In the genomic region with DNA sequence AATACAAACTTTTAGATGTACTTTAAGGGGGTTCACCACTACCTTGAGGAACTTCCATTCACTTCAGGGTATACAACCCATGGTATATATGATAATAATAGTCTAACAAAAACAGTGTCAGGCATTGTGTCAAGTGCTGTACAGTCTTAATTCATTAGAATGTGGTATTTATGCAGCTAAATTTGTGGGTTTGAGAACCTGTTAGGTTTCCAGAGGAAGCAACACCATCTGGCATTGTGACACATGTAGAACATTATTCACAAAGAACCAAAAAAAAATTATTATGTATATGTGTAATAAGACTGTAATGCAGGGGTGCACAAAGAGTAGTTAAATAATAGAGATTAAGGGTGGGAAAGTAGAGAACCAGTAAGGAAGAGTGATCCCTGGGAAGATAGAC, we compare ENCODE assay signal across 18 cellular contexts. TPM values are rescaled to one million over a fixed set of nuclear protein-coding genes. Genes with fewer than 3 reads are reported as not detected.
"Had no signal": no experiment of that assay in that cellular context is flagged by ENCODE, and none has a peak within 500 bp of the region (broad histone marks: within the 10 kb centered on the region; RNA-seq: fewer than 3 reads in every experiment).

No MANE protein-coding gene starts in this region.

- H3K27ac Mint-ChIP-seq: activated CD4-positive, alpha-beta T cell treated with anti-CD3 and anti-CD28 coated beads, Interleukin-2, amount 10 ng/mL, durations not matched to agents 7 days and 5 days; memory B cell had no signal

- H3K27ac ChIP-seq: ascending aorta, coronary artery, gastroesophageal sphincter, heart right ventricle, ovary, right lobe of liver, stomach, testis, upper lobe of left lung had no signal

- H3K27me3 Mint-ChIP-seq: activated CD4-positive, alpha-beta T cell treated with anti-CD3 and anti-CD28 coated beads, Interleukin-2, amount 10 ng/mL, durations not matched to agents 7 days and 5 days; memory B cell had no signal

- ATAC-seq: gastroesophageal sphincter, heart right ventricle, left ventricle myocardium superior, right lobe of liver had no signal

- H3K27me3 ChIP-seq: ascending aorta, gastroesophageal sphincter, heart right ventricle, ovary, right lobe of liver, stomach, testis, upper lobe of left lung had no signal

- H3K36me3 ChIP-seq: ovary had no signal

- H3K9me3 Mint-ChIP-seq: activated CD4-positive, alpha-beta T cell treated with anti-CD3 and anti-CD28 coated beads, Interleukin-2, amount 10 ng/mL, durations not matched to agents 7 days and 5 days had no signal

- H3K4me1 ChIP-seq: ascending aorta, gastroesophageal sphincter, heart right ventricle, testis, upper lobe of left lung had no signal

- H3K4me3 Mint-ChIP-seq: activated CD4-positive, alpha-beta T cell treated with anti-CD3 and anti-CD28 coated beads, Interleukin-2, amount 10 ng/mL, durations not matched to agents 7 days and 5 days; memory B cell had no signal

- H3K4me3 ChIP-seq: ascending aorta, coronary artery, gastroesophageal sphincter, heart right ventricle, ovary, right lobe of liver, stomach, testis, upper lobe of left lung had no signal

- DNase-seq: activated CD4-positive, alpha-beta T cell treated with anti-CD3 and anti-CD28 coated beads, Interleukin-2, amount 10 ng/mL, durations not matched to agents 7 days and 5 days; activated effector memory CD4-positive, alpha-beta T cell treated with Interleukin-2 at 50 U/mL for 16 hours; activated naive CD4-positive, alpha-beta T cell treated with anti-CD3 and anti-CD28 coated beads, Interleukin-2, amount 50 U/mL, for 16 hours; erythroblast; heart right ventricle; left ventricle myocardium superior; ovary; right lobe of liver; small intestine; stimulated activated CD4-positive, alpha-beta T cell treated with anti-CD3 and anti-CD28 coated beads, Interleukin-15, amount 100 ng/mL, for 24 hours; stimulated activated CD4-positive, alpha-beta T cell treated with anti-CD3 and anti-CD28 coated beads, Interleukin-2, amount 100 ng/mL, for 48 hours; stomach; testis; upper lobe of left lung had no signal

- H3K9me3 ChIP-seq: ascending aorta, ovary, right lobe of liver, stomach, testis, upper lobe of left lung had no signal

RNA-seq across cellular contexts. Expression of a gene that starts 26.3 kb away (rescaled TPM):
- total RNA-seq: ascending aorta had no signal
